Comparison of ENCODE assay signal across 1 cellular context in genomic region chr13:45621950-45622349, GRCh38.
TF ChIP-seq lines count a peak whose summit lies in the region.

No MANE protein-coding gene starts in this region.

TF ChIP-seq in GM23338, 12 proteins besides CTCF, POLR2A, EP300 and RAD21 (continued from another document):
- TF ChIP-seq, protein P1, sequence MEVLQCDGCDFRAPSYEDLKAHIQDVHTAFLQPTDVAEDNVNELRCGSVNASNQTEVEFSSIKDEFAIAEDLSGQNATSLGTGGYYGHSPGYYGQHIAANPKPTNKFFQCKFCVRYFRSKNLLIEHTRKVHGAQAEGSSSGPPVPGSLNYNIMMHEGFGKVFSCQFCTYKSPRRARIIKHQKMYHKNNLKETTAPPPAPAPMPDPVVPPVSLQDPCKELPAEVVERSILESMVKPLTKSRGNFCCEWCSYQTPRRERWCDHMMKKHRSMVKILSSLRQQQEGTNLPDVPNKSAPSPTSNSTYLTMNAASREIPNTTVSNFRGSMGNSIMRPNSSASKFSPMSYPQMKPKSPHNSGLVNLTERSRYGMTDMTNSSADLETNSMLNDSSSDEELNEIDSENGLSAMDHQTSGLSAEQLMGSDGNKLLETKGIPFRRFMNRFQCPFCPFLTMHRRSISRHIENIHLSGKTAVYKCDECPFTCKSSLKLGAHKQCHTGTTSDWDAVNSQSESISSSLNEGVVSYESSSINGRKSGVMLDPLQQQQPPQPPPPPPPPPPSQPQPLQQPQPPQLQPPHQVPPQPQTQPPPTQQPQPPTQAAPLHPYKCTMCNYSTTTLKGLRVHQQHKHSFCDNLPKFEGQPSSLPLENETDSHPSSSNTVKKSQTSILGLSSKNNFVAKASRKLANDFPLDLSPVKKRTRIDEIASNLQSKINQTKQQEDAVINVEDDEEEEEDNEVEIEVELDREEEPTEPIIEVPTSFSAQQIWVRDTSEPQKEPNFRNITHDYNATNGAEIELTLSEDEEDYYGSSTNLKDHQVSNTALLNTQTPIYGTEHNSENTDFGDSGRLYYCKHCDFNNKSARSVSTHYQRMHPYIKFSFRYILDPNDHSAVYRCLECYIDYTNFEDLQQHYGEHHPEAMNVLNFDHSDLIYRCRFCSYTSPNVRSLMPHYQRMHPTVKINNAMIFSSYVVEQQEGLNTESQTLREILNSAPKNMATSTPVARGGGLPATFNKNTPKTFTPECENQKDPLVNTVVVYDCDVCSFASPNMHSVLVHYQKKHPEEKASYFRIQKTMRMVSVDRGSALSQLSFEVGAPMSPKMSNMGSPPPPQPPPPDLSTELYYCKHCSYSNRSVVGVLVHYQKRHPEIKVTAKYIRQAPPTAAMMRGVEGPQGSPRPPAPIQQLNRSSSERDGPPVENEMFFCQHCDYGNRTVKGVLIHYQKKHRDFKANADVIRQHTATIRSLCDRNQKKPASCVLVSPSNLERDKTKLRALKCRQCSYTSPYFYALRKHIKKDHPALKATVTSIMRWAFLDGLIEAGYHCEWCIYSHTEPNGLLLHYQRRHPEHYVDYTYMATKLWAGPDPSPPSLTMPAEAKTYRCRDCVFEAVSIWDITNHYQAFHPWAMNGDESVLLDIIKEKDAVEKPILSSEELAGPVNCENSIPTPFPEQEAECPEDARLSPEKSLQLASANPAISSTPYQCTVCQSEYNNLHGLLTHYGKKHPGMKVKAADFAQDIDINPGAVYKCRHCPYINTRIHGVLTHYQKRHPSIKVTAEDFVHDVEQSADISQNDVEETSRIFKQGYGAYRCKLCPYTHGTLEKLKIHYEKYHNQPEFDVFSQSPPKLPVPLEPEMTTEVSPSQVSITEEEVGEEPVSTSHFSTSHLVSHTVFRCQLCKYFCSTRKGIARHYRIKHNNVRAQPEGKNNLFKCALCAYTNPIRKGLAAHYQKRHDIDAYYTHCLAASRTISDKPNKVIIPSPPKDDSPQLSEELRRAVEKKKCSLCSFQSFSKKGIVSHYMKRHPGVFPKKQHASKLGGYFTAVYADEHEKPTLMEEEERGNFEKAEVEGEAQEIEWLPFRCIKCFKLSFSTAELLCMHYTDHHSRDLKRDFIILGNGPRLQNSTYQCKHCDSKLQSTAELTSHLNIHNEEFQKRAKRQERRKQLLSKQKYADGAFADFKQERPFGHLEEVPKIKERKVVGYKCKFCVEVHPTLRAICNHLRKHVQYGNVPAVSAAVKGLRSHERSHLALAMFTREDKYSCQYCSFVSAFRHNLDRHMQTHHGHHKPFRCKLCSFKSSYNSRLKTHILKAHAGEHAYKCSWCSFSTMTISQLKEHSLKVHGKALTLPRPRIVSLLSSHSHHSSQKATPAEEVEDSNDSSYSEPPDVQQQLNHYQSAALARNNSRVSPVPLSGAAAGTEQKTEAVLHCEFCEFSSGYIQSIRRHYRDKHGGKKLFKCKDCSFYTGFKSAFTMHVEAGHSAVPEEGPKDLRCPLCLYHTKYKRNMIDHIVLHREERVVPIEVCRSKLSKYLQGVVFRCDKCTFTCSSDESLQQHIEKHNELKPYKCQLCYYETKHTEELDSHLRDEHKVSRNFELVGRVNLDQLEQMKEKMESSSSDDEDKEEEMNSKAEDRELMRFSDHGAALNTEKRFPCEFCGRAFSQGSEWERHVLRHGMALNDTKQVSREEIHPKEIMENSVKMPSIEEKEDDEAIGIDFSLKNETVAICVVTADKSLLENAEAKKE (CRISPR knock-in tag; IDR thresholded peaks at IDR 0.05) = no peak
- TF ChIP-seq JUNB (IDR thresholded peaks at IDR 0.05; ENCODE audit: unreplicated experiment) = no peak
- TF ChIP-seq EZH2phosphoT487 (IDR thresholded peaks at IDR 0.05; ENCODE audit: unreplicated experiment) = no peak
- TF ChIP-seq ZNF114 (CRISPR knock-in tag; IDR thresholded peaks at IDR 0.05) = no peak
- no peak for TF ChIP-seq ZNF331 (CRISPR knock-in tag; IDR thresholded peaks at IDR 0.05; ENCODE audit: low read depth)
- no peak for TF ChIP-seq EZH2 (IDR thresholded peaks at IDR 0.05; ENCODE audit: low read depth, unreplicated experiment)
- TF ChIP-seq STAT1 (IDR thresholded peaks at IDR 0.05; ENCODE audit: unreplicated experiment) = no peak
- no peak for TF ChIP-seq CREB1 (CRISPR knock-in tag; IDR thresholded peaks at IDR 0.05; ENCODE audit: low read depth)
- TF ChIP-seq, protein P2, sequence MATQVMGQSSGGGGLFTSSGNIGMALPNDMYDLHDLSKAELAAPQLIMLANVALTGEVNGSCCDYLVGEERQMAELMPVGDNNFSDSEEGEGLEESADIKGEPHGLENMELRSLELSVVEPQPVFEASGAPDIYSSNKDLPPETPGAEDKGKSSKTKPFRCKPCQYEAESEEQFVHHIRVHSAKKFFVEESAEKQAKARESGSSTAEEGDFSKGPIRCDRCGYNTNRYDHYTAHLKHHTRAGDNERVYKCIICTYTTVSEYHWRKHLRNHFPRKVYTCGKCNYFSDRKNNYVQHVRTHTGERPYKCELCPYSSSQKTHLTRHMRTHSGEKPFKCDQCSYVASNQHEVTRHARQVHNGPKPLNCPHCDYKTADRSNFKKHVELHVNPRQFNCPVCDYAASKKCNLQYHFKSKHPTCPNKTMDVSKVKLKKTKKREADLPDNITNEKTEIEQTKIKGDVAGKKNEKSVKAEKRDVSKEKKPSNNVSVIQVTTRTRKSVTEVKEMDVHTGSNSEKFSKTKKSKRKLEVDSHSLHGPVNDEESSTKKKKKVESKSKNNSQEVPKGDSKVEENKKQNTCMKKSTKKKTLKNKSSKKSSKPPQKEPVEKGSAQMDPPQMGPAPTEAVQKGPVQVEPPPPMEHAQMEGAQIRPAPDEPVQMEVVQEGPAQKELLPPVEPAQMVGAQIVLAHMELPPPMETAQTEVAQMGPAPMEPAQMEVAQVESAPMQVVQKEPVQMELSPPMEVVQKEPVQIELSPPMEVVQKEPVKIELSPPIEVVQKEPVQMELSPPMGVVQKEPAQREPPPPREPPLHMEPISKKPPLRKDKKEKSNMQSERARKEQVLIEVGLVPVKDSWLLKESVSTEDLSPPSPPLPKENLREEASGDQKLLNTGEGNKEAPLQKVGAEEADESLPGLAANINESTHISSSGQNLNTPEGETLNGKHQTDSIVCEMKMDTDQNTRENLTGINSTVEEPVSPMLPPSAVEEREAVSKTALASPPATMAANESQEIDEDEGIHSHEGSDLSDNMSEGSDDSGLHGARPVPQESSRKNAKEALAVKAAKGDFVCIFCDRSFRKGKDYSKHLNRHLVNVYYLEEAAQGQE (IDR thresholded peaks at IDR 0.05; ENCODE audit: unreplicated experiment) = no peak
